Comparison of ENCODE assay signal across 26 cellular contexts in the genomic region with DNA sequence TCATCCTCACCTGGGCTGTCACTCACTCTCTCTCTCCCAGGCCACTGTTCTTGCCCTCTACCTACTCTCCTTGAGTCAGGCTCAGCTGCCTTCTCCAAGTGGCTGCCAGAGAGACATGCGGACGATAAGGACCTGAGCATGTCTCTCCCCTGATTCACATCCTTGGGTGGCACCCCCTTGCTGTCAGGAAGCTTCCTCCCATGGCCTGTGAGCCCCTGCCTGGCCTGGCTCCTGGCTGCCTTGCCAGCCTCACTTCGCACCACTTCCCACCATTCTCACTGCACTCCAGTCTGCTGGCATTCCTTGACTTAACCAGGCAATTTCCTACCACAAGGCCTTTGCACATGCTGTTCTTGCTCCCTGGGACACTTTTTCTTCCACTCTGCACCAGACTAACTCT. TPM values are rescaled to one million over a fixed set of nuclear protein-coding genes. Genes with fewer than 3 reads are reported as not detected.
DNase-seq lines count a peak whose midpoint lies in the region; ATAC-seq, FAIRE-seq and TF ChIP-seq lines count a peak whose summit lies in the region.
"Had no signal": no experiment of that assay in that cellular context is flagged by ENCODE, and none has a peak within 500 bp of the region (broad histone marks: within the 10 kb centered on the region; RNA-seq: fewer than 3 reads in every experiment).

No MANE protein-coding gene starts in this region.

- BruUV-seq in Calu3 (replicated peaks; lab: Mats Ljungman, UMichigan) (no TSS peak), PC-3 (replicated peaks; lab: Mats Ljungman, UMichigan) (no TSS peak), endothelial cell of umbilical vein (replicated peaks; lab: Mats Ljungman, UMichigan) (no TSS peak)

- no peaks in the 10 kb centered on the region for H3K36me3 ChIP-seq in PC-3 (ENCODE audit: low read depth, low read length)
- no peaks in the 10 kb centered on the region for H3K36me3 ChIP-seq in endothelial cell of umbilical vein (ENCODE audit: control insufficient read depth in 2 of 2, extremely low read depth in 1 of 2, insufficient read depth in 2 of 2, low read length in 2 of 2)
- no peaks in the 10 kb centered on the region for H3K36me3 ChIP-seq in psoas muscle (ENCODE audit: insufficient read depth in 1 of 2, low read depth in 1 of 2)
- H3K36me3 ChIP-seq in sigmoid colon = no peaks in the 10 kb centered on the region
- H3K36me3 ChIP-seq: colonic mucosa, gastroesophageal sphincter, vagina had no signal

- H3F3A ChIP-seq in PC-3 (ENCODE audit: low read length, unreplicated experiment) = peaks cover 4% of the 10 kb centered on the region

- H3K27me3 ChIP-seq in PC-3 (ENCODE audit: low read length) = no peaks in the 10 kb centered on the region
- no peaks in the 10 kb centered on the region for H3K27me3 ChIP-seq in endothelial cell of umbilical vein (ENCODE audit: control insufficient read depth in 2 of 2, insufficient read depth in 2 of 2, low read length in 2 of 2)
- no peaks in the 10 kb centered on the region for H3K27me3 ChIP-seq in psoas muscle (ENCODE audit: insufficient read depth in 3 of 3, low read length in 2 of 3)
- no peaks in the 10 kb centered on the region for H3K27me3 ChIP-seq in sigmoid colon
- H3K27me3 ChIP-seq: colonic mucosa, gastroesophageal sphincter, vagina had no signal

- peaks cover 4% of the 10 kb centered on the region for H3K36me3 Mint-ChIP-seq in Calu3 (ENCODE audit: insufficient read depth, unreplicated experiment)
- H3K36me3 Mint-ChIP-seq: mesothelial cell of epicardium had no signal

- POLR2A ChIA-PET in PC-3 (lab: Charles Lee; ENCODE audit: unreplicated experiment) (no interaction called here), endothelial cell of umbilical vein (lab: Charles Lee) (no interaction called here)

- H3K4me3 ChIP-seq in PC-3 (ENCODE audit: low read length) (no peak overlapping the region), endothelial cell of umbilical vein (replicated peaks in 1 of 3; ENCODE audit: insufficient read depth in 1 of 3, low read depth in 1 of 3, low read length in 3 of 3) (no peak overlapping the region), psoas muscle (no peak overlapping the region), sigmoid colon (no peak overlapping the region)
- H3K4me3 ChIP-seq: colonic mucosa, gastroesophageal sphincter, vagina had no signal

- H3K4me3 Mint-ChIP-seq in Calu3 (ENCODE audit: low read depth, unreplicated experiment) = no peak overlapping the region
- H3K4me3 Mint-ChIP-seq: activated naive CD4-positive, alpha-beta T cell treated with anti-CD3 and anti-CD28 coated beads for 36 hours; mesothelial cell of epicardium; neural crest cell had no signal

- no peak for DNase-seq in Calu3
- peak; percentile 68 for DNase-seq in PC-3
- DNase-seq in endothelial cell of umbilical vein (ENCODE audit: low read depth, low spot score) = no peak
- peak in 1 of 2 donors; percentile 30 for DNase-seq in psoas muscle
- no peak for DNase-seq in NCI-H128 (lab: John Stamatoyannopoulos, UW; ENCODE audit: unreplicated experiment)
- no peak for DNase-seq in activated naive CD4-positive, alpha-beta T cell treated with Interleukin-2 at 50 U/mL for 16 hours
- no peak for DNase-seq in sigmoid colon
- DNase-seq: activated CD4-positive, alpha-beta T cell treated with anti-CD3 and anti-CD28 coated beads, Interleukin-2, amount 50 U/mL, for 4 hours; activated naive CD4-positive, alpha-beta T cell treated with anti-CD3 and anti-CD28 coated beads for 36 hours; activated T-cell treated with anti-CD3 and anti-CD28 coated beads for 4 hours; colonic mucosa; NCI-H146; NCI-H2171; NCI-H69; retina; SHP77 treated with DMSO at 0.1 percent for 48 hours; stimulated activated CD4-positive, alpha-beta T cell treated with anti-CD3 and anti-CD28 coated beads, Interleukin-12 subunit alpha, Interleukin-12 subunit beta, amount 100 ng/mL, for 4 hours; stimulated activated CD8-positive, alpha-beta memory T cell treated with anti-CD3 and anti-CD28 coated beads, Interleukin-4, amount 100 ng/mL, for 48 hours had no signal

- dilution Hi-C loops in endothelial cell of umbilical vein (cut with MboI; ENCODE audit: extremely low pct_ligation_motif_present, low sequenced_read_pairs) = no loop called here

- WGBS in psoas muscle, 3 donors = 88 to 94% (median 91%) methylated on average over 3 of the region's 3 CpGs
- WGBS in sigmoid colon, 2 donors = 92 to 96% methylated on average over 3 of the region's 3 CpGs

- no peaks in the 10 kb centered on the region for H3K27me3 Mint-ChIP-seq in Calu3 (ENCODE audit: unreplicated experiment)

- H3K4me1 ChIP-seq in PC-3 (ENCODE audit: insufficient read depth, low read length) (peaks cover 61% of the 10 kb centered on the region), endothelial cell of umbilical vein (ENCODE audit: control insufficient read depth, extremely low read depth, insufficient read depth, low read length) (peaks cover 18% of the 10 kb centered on the region), psoas muscle (peaks cover 14% of the 10 kb centered on the region), sigmoid colon (peaks cover 0 to 26% (median 15%) of the 10 kb centered on the region in 4 donors)
- H3K4me1 ChIP-seq: colonic mucosa had no signal

- peaks cover 36% of the 10 kb centered on the region for H3K4me1 Mint-ChIP-seq in Calu3 (ENCODE audit: low read depth, unreplicated experiment)
- H3K4me1 Mint-ChIP-seq: mesothelial cell of epicardium, neural crest cell had no signal

- no peaks in the 10 kb centered on the region for H3K9me2 ChIP-seq in PC-3 (replicated peaks; ENCODE audit: low read length)

- ATAC-seq in PC-3 (no peak), psoas muscle (no peak), GM19324 (IDR thresholded peaks at IDR 0.05; ENCODE audit: low FRiP score, unreplicated experiment) (no peak)
- ATAC-seq: gastroesophageal sphincter had no signal

- H3K27ac ChIP-seq in PC-3 (ENCODE audit: low read length) (peak overlapping the region; percentile 97), endothelial cell of umbilical vein (ENCODE audit: insufficient read depth, low read depth, low read length) (no peak overlapping the region), psoas muscle (peak overlapping the region; percentile 53), sigmoid colon (no peak overlapping the region)
- H3K27ac ChIP-seq: colonic mucosa, gastroesophageal sphincter, vagina, VCaP had no signal

- no peaks in the 10 kb centered on the region for H3K9me3 Mint-ChIP-seq in Calu3 (ENCODE audit: low read depth, unreplicated experiment)
- H3K9me3 Mint-ChIP-seq: activated naive CD4-positive, alpha-beta T cell treated with anti-CD3 and anti-CD28 coated beads for 36 hours; mesothelial cell of epicardium; neural crest cell had no signal

- H3K27ac Mint-ChIP-seq in Calu3 (ENCODE audit: unreplicated experiment) = peak overlapping the region; percentile 33
- H3K27ac Mint-ChIP-seq: activated naive CD4-positive, alpha-beta T cell treated with anti-CD3 and anti-CD28 coated beads for 36 hours; mesothelial cell of epicardium had no signal

- H3K9me1 ChIP-seq in endothelial cell of umbilical vein (replicated peaks; ENCODE audit: control insufficient read depth, extremely low read depth, insufficient read depth, low read length) = no peaks in the 10 kb centered on the region

- no peaks in the 10 kb centered on the region for H3K79me2 ChIP-seq in PC-3 (ENCODE audit: low read length)
- no peaks in the 10 kb centered on the region for H3K79me2 ChIP-seq in endothelial cell of umbilical vein (ENCODE audit: control insufficient read depth, insufficient read depth, low read length)

- TF ChIP-seq EP300 in sigmoid colon (IDR thresholded peaks at IDR 0.05) = no peak

- TF ChIP-seq POLR2A in endothelial cell of umbilical vein (IDR thresholded peaks at IDR 0.05; ENCODE audit: low read depth, low read length) = no peak
- TF ChIP-seq POLR2A in sigmoid colon (IDR thresholded peaks at IDR 0.05) = no peak

- H2AFZ ChIP-seq in PC-3 (ENCODE audit: low read length) (no peak overlapping the region), endothelial cell of umbilical vein (ENCODE audit: low read depth, low read length) (peak overlapping the region; percentile 4)

- no peak for FAIRE-seq in endothelial cell of umbilical vein (lab: Jason Lieb, UNC)

- no peaks in the 10 kb centered on the region for H4K20me1 ChIP-seq in PC-3 (ENCODE audit: low read length)
- H4K20me1 ChIP-seq in endothelial cell of umbilical vein (replicated peaks; ENCODE audit: control insufficient read depth, extremely low read depth, insufficient read depth, low read length) = no peaks in the 10 kb centered on the region

- H3K9me3 ChIP-seq in PC-3 (ENCODE audit: low read length) = no peaks in the 10 kb centered on the region
- H3K9me3 ChIP-seq in endothelial cell of umbilical vein (replicated peaks; ENCODE audit: control insufficient read depth, insufficient read depth, low read length) = no peaks in the 10 kb centered on the region
- no peaks in the 10 kb centered on the region for H3K9me3 ChIP-seq in psoas muscle
- H3K9me3 ChIP-seq in sigmoid colon = no peaks in the 10 kb centered on the region
- H3K9me3 ChIP-seq: colonic mucosa, gastroesophageal sphincter, vagina had no signal

- H3K4me2 ChIP-seq in PC-3 (ENCODE audit: low read length) (no peak overlapping the region), endothelial cell of umbilical vein (ENCODE audit: insufficient read depth, low read length) (no peak overlapping the region)

- intact Hi-C loops in Calu3 (cut with micrococcal nuclease; ENCODE audit: unreplicated experiment) (no loop called here), PC-3 (cut with micrococcal nuclease) (loop anchor here (5.0 kb wide), 1 partner anchor 239 kb away; no protein-coding TSS in a partner anchor), endothelial cell of umbilical vein (cut with micrococcal nuclease) (no loop called here), psoas muscle (cut with DNase I) (loop anchor here (5.0 kb wide), 3 partner anchors 69 to 214 kb away; a partner anchor contains a TSS), sigmoid colon (cut with DNase I) (no loop called here)

- TF ChIP-seq CTCF in Calu3 (IDR thresholded peaks at IDR 0.05; ENCODE audit: unreplicated experiment) (no peak), PC-3 (conservative IDR thresholded peaks at IDR 0.05; ENCODE audit: low read depth, low read length) (no peak), endothelial cell of umbilical vein (IDR thresholded peaks at IDR 0.05; ENCODE audit: extremely low read depth in 1 of 2, insufficient read depth in 1 of 2, low read depth in 1 of 2, low read length in 2 of 2) (no peak), psoas muscle (IDR thresholded peaks at IDR 0.05) (no peak), sigmoid colon (IDR thresholded peaks at IDR 0.05) (no peak)

- CTCF ChIA-PET in Calu3 (lab: Charles Lee) = no interaction called here
- CTCF ChIA-PET in PC-3 (lab: Charles Lee) = no interaction called here
- CTCF ChIA-PET in endothelial cell of umbilical vein (lab: Charles Lee) = interaction anchor here (8.4 kb wide), 1 partner anchor 11 kb away, joined by 72 read pairs; no protein-coding TSS in a partner anchor

- H3K9ac ChIP-seq in PC-3 (ENCODE audit: low read length) (no peak overlapping the region), endothelial cell of umbilical vein (replicated peaks; ENCODE audit: extremely low read depth, insufficient read depth, low read length) (no peak overlapping the region)

RNA-seq across cellular contexts. Expression of a gene that starts 2.7 kb away (rescaled TPM):
- 0.38 and 0.47 TPM in 2 replicates for total RNA-seq in Calu3 (2022)
- 27.9 and 30.1 TPM in 2 replicates for total RNA-seq in PC-3 (2014; rRNA removed)
- 1.2 TPM in 2 replicates for total RNA-seq in endothelial cell of umbilical vein
- polyA plus RNA-seq in endothelial cell of umbilical vein = 0.11 and 0.25 TPM in 2 replicates
- 0.12 and 0.47 TPM in 2 replicates for polyA plus RNA-seq in endothelial cell of umbilical vein (2011; cell fraction: cytosol; rRNA removed)
- polyA plus RNA-seq in endothelial cell of umbilical vein (2011; cell fraction: nucleus; rRNA removed) = 0.09 and 0.22 TPM in 2 replicates
- 0.18 and 0.21 TPM in 2 replicates for polyA plus RNA-seq in endothelial cell of umbilical vein (2012)
- polyA minus RNA-seq in endothelial cell of umbilical vein = 0.23 TPM in 1 of 2 replicates, not detected in the other
- 8.3 TPM for polyA minus RNA-seq in endothelial cell of umbilical vein (2011; cell fraction: cytosol; rRNA and poly(A)+ RNA removed)
- polyA minus RNA-seq in endothelial cell of umbilical vein (2011; cell fraction: nucleus; rRNA and poly(A)+ RNA removed) = 0.63 TPM in 1 of 2 replicates, not detected in the other
- total RNA-seq in psoas muscle = 1 to 10 TPM in 1 of 4 donors, under 1 TPM in 2, not detected in 1; 0.17 to 6.5 (median 0.24) TPM
- under 1 TPM; 0.05 to 0.20 (median 0.12) TPM for polyA plus RNA-seq in psoas muscle
- total RNA-seq in sigmoid colon = 1 to 10 TPM in 1 of 4 donors, under 1 TPM in 3; 0.16 to 1.1 (median 0.56) TPM
- 1 to 10 TPM; 1.7 to 6.0 (median 3.0) TPM for polyA plus RNA-seq in sigmoid colon
- total RNA-seq: activated naive CD4-positive, alpha-beta T cell treated with anti-CD3 and anti-CD28 coated beads for 36 hours; neural crest cell; T-helper 1 cell treated with Interleukin-12 subunit alpha and Interleukin-12 subunit beta and Interleukin-4 antibody, amounts not matched to agents 30 ng/mL and 1 ng/mL, for 36 hours had no signal

RNA-seq across cellular contexts. Expression of a gene that starts 34.5 kb away (rescaled TPM):
- not detected in 2 replicates for total RNA-seq in Calu3 (2022)
- 0.17 TPM in 1 of 2 replicates, not detected in the other for total RNA-seq in PC-3 (2014; rRNA removed)
- not detected in 2 replicates for total RNA-seq in endothelial cell of umbilical vein
- not detected in 2 replicates for polyA plus RNA-seq in endothelial cell of umbilical vein
- not detected in 2 replicates for polyA plus RNA-seq in endothelial cell of umbilical vein (2011; cell fraction: cytosol; rRNA removed)
- not detected in 2 replicates for polyA plus RNA-seq in endothelial cell of umbilical vein (2011; cell fraction: nucleus; rRNA removed)
- polyA plus RNA-seq in endothelial cell of umbilical vein (2012) = not detected in 2 replicates
- polyA minus RNA-seq in endothelial cell of umbilical vein = not detected in 2 replicates
- polyA minus RNA-seq in endothelial cell of umbilical vein (2011; cell fraction: cytosol; rRNA and poly(A)+ RNA removed) = not detected
- polyA minus RNA-seq in endothelial cell of umbilical vein (2011; cell fraction: nucleus; rRNA and poly(A)+ RNA removed) = not detected in 2 replicates
- total RNA-seq in psoas muscle = 1 to 10 TPM in 1 of 4 donors, not detected in 3; 1.1 TPM
- under 1 TPM; 0.01 to 0.08 (median 0.03) TPM for polyA plus RNA-seq in psoas muscle
- not detected for total RNA-seq in sigmoid colon
- under 1 TPM; 0.35 to 0.60 (median 0.46) TPM for polyA plus RNA-seq in sigmoid colon
- total RNA-seq: activated naive CD4-positive, alpha-beta T cell treated with anti-CD3 and anti-CD28 coated beads for 36 hours; gastroesophageal sphincter; mesothelial cell of epicardium; neural crest cell; subcutaneous adipose tissue; T-helper 1 cell treated with Interleukin-12 subunit alpha and Interleukin-12 subunit beta and Interleukin-4 antibody, amounts not matched to agents 30 ng/mL and 1 ng/mL, for 36 hours had no signal

Comparison
In these comparisons a context has a peak if more than half of its experiments do, and no peak if none do; other contexts are left out.
1. H3K27ac ChIP-seq: peak in PC-3 (single experiment) and psoas muscle (single experiment); none in endothelial cell of umbilical vein (single experiment) and sigmoid colon (0 of 4).
2. intact Hi-C loops: an anchor here in PC-3 (5.0 kb wide) and psoas muscle (5.0 kb wide); none called in Calu3, endothelial cell of umbilical vein and sigmoid colon.